In the genomic region with DNA sequence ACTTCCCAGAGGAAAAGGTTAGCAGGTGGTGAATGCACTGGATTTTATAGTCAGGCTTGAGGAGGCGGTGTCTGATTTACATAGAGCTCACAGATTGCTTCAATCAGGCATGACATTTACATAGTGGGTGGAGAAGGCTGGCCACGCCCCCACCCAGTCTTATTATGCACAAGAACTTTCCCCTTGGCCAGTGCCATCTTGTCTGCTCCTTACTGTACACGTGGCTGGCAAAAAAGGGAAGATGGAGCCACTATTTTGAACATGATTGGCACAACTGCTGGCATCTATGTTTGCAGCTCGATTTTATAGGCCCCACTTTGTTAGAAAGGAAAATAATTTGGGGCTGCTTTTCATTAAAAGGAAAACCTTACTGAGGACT, we compare ENCODE assay signal across 1 cellular context.
TF ChIP-seq lines count a peak whose summit lies in the region.

No MANE protein-coding gene starts in this region.

TF ChIP-seq in K562, 482 proteins besides CTCF, POLR2A, EP300 and RAD21 (continued from another document):
- TF ChIP-seq, protein P1, sequence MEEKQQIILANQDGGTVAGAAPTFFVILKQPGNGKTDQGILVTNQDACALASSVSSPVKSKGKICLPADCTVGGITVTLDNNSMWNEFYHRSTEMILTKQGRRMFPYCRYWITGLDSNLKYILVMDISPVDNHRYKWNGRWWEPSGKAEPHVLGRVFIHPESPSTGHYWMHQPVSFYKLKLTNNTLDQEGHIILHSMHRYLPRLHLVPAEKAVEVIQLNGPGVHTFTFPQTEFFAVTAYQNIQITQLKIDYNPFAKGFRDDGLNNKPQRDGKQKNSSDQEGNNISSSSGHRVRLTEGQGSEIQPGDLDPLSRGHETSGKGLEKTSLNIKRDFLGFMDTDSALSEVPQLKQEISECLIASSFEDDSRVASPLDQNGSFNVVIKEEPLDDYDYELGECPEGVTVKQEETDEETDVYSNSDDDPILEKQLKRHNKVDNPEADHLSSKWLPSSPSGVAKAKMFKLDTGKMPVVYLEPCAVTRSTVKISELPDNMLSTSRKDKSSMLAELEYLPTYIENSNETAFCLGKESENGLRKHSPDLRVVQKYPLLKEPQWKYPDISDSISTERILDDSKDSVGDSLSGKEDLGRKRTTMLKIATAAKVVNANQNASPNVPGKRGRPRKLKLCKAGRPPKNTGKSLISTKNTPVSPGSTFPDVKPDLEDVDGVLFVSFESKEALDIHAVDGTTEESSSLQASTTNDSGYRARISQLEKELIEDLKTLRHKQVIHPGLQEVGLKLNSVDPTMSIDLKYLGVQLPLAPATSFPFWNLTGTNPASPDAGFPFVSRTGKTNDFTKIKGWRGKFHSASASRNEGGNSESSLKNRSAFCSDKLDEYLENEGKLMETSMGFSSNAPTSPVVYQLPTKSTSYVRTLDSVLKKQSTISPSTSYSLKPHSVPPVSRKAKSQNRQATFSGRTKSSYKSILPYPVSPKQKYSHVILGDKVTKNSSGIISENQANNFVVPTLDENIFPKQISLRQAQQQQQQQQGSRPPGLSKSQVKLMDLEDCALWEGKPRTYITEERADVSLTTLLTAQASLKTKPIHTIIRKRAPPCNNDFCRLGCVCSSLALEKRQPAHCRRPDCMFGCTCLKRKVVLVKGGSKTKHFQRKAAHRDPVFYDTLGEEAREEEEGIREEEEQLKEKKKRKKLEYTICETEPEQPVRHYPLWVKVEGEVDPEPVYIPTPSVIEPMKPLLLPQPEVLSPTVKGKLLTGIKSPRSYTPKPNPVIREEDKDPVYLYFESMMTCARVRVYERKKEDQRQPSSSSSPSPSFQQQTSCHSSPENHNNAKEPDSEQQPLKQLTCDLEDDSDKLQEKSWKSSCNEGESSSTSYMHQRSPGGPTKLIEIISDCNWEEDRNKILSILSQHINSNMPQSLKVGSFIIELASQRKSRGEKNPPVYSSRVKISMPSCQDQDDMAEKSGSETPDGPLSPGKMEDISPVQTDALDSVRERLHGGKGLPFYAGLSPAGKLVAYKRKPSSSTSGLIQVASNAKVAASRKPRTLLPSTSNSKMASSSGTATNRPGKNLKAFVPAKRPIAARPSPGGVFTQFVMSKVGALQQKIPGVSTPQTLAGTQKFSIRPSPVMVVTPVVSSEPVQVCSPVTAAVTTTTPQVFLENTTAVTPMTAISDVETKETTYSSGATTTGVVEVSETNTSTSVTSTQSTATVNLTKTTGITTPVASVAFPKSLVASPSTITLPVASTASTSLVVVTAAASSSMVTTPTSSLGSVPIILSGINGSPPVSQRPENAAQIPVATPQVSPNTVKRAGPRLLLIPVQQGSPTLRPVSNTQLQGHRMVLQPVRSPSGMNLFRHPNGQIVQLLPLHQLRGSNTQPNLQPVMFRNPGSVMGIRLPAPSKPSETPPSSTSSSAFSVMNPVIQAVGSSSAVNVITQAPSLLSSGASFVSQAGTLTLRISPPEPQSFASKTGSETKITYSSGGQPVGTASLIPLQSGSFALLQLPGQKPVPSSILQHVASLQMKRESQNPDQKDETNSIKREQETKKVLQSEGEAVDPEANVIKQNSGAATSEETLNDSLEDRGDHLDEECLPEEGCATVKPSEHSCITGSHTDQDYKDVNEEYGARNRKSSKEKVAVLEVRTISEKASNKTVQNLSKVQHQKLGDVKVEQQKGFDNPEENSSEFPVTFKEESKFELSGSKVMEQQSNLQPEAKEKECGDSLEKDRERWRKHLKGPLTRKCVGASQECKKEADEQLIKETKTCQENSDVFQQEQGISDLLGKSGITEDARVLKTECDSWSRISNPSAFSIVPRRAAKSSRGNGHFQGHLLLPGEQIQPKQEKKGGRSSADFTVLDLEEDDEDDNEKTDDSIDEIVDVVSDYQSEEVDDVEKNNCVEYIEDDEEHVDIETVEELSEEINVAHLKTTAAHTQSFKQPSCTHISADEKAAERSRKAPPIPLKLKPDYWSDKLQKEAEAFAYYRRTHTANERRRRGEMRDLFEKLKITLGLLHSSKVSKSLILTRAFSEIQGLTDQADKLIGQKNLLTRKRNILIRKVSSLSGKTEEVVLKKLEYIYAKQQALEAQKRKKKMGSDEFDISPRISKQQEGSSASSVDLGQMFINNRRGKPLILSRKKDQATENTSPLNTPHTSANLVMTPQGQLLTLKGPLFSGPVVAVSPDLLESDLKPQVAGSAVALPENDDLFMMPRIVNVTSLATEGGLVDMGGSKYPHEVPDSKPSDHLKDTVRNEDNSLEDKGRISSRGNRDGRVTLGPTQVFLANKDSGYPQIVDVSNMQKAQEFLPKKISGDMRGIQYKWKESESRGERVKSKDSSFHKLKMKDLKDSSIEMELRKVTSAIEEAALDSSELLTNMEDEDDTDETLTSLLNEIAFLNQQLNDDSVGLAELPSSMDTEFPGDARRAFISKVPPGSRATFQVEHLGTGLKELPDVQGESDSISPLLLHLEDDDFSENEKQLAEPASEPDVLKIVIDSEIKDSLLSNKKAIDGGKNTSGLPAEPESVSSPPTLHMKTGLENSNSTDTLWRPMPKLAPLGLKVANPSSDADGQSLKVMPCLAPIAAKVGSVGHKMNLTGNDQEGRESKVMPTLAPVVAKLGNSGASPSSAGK (IDR thresholded peaks at IDR 0.05): peak; percentile 36; the same call in 1 of the 2 replicates
- peak; percentile 68 for TF ChIP-seq MYC (IDR thresholded peaks at IDR 0.05; ENCODE audit: low read depth, low read length)
- no peak for TF ChIP-seq MYC (CRISPR knock-in tag; IDR thresholded peaks at IDR 0.05; ENCODE audit: borderline replicate concordance, low read depth)
- peak in 1 of 3 experiments; percentile 71 for TF ChIP-seq YY1 (IDR thresholded peaks at IDR 0.05; ENCODE audit: borderline replicate concordance in 1 of 3, control insufficient read depth in 1 of 3, extremely low read depth in 1 of 3, insufficient read depth in 3 of 3, insufficient read length in 1 of 3, insufficient replicate concordance in 2 of 3, low read depth in 1 of 3, low read length in 2 of 3)
- no peak for TF ChIP-seq STAT5A (IDR thresholded peaks at IDR 0.05; ENCODE audit: borderline replicate concordance, low read length)
- no peak for TF ChIP-seq RFX5 (IDR thresholded peaks at IDR 0.05; ENCODE audit: low read depth, low read length)
- no peak for TF ChIP-seq ZBTB5 (IDR thresholded peaks at IDR 0.05)
- no peak for TF ChIP-seq RCOR1 (IDR thresholded peaks at IDR 0.05; ENCODE audit: borderline replicate concordance in 1 of 2, low read depth in 2 of 2, low read length in 2 of 2)
- peak; percentile 79 for TF ChIP-seq MAX (CRISPR knock-in tag; IDR thresholded peaks at IDR 0.05)
- TF ChIP-seq NFRKB (IDR thresholded peaks at IDR 0.05; ENCODE audit: low read depth): peak; percentile 48; the same call in 1 of the 2 replicates
- no peak for TF ChIP-seq HDAC6 (IDR thresholded peaks at IDR 0.05; ENCODE audit: low read depth, low read length)
- TF ChIP-seq HMBOX1 (IDR thresholded peaks at IDR 0.05): no peak
- no peak for TF ChIP-seq HMG20B (CRISPR knock-in tag; IDR thresholded peaks at IDR 0.05)
- 0 out of 2 replicates have a peak, but pooled peaks have one; percentile 44 for TF ChIP-seq L3MBTL2 (IDR thresholded peaks at IDR 0.05)
- TF ChIP-seq EP400 (IDR thresholded peaks at IDR 0.05): peak; percentile 69
- TF ChIP-seq ZNF239 (CRISPR knock-in tag; IDR thresholded peaks at IDR 0.05): no peak
- TF ChIP-seq GTF2B (IDR thresholded peaks at IDR 0.05; ENCODE audit: extremely low read depth, insufficient read length): no peak
- TF ChIP-seq DEAF1 (CRISPR knock-in tag; IDR thresholded peaks at IDR 0.05): no peak
- TF ChIP-seq, protein P2, sequence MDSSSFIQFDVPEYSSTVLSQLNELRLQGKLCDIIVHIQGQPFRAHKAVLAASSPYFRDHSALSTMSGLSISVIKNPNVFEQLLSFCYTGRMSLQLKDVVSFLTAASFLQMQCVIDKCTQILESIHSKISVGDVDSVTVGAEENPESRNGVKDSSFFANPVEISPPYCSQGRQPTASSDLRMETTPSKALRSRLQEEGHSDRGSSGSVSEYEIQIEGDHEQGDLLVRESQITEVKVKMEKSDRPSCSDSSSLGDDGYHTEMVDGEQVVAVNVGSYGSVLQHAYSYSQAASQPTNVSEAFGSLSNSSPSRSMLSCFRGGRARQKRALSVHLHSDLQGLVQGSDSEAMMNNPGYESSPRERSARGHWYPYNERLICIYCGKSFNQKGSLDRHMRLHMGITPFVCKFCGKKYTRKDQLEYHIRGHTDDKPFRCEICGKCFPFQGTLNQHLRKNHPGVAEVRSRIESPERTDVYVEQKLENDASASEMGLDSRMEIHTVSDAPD (CRISPR knock-in tag; IDR thresholded peaks at IDR 0.05): no peak
- TF ChIP-seq, protein P3, sequence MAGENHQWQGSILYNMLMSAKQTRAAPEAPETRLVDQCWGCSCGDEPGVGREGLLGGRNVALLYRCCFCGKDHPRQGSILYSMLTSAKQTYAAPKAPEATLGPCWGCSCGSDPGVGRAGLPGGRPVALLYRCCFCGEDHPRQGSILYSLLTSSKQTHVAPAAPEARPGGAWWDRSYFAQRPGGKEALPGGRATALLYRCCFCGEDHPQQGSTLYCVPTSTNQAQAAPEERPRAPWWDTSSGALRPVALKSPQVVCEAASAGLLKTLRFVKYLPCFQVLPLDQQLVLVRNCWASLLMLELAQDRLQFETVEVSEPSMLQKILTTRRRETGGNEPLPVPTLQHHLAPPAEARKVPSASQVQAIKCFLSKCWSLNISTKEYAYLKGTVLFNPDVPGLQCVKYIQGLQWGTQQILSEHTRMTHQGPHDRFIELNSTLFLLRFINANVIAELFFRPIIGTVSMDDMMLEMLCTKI (IDR thresholded peaks at IDR 0.05; ENCODE audit: partially characterized antibody): no peak
